In the genomic region with DNA sequence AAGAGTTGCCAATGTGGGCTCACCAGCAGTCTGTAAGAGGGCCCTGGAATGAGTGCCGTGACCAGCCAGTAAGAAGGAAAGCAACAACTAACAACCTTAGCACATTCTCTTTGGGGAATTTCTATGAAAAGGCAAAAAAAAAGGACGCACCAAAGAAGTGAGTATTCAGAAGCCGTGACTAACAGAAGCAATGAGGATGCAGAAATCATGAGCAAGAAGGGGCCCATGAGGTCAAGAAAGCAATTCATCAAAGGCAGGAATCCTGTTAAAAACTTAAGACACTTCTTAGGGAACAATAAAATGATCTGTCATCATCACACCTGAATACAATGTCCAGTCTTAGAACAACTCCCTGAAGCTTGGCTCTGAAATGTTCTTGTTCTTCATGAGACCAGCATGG, we compare ENCODE assay signal across 24 cellular contexts.
A peak's percentile ranks its signal among the peaks of the same experiment; 100 is the strongest.
DNase-seq lines count a peak whose midpoint lies in the region; ATAC-seq and TF ChIP-seq lines count a peak whose summit lies in the region.
"Had no signal": no experiment of that assay in that cellular context is flagged by ENCODE, and none has a peak within 500 bp of the region (broad histone marks: within the 10 kb centered on the region; RNA-seq: fewer than 3 reads in every experiment).

No MANE protein-coding gene starts in this region.

- H3K27me3 Mint-ChIP-seq in neural crest cell (ENCODE audit: low read depth), result no peaks in the 10 kb centered on the region
- H3K27me3 Mint-ChIP-seq in activated T-helper 1 cell treated with anti-CD3 and anti-CD28 coated beads, Interleukin-12 subunit alpha, Interleukin-12 subunit beta, Interleukin-2, Interleukin-4 antibody, amounts not matched to agents 30 ng/mL and 10 ng/mL and 1 ng/mL, durations not matched to agents 14 hours and 24 hours and 36 hours (ENCODE audit: insufficient read depth), result peaks cover 6% of the 10 kb centered on the region

- peaks cover 11% of the 10 kb centered on the region for H3K4me1 Mint-ChIP-seq in neural crest cell
- peaks cover 5% of the 10 kb centered on the region for H3K4me1 Mint-ChIP-seq in activated T-helper 1 cell treated with anti-CD3 and anti-CD28 coated beads, Interleukin-12 subunit alpha, Interleukin-12 subunit beta, Interleukin-2, Interleukin-4 antibody, amounts not matched to agents 30 ng/mL and 10 ng/mL and 1 ng/mL, durations not matched to agents 14 hours and 24 hours and 36 hours (ENCODE audit: low read depth)

- no peak overlapping the region for H3K4me3 Mint-ChIP-seq in neural crest cell
- H3K4me3 Mint-ChIP-seq in activated T-helper 1 cell treated with anti-CD3 and anti-CD28 coated beads, Interleukin-12 subunit alpha, Interleukin-12 subunit beta, Interleukin-2, Interleukin-4 antibody, amounts not matched to agents 30 ng/mL and 10 ng/mL and 1 ng/mL, durations not matched to agents 14 hours and 24 hours and 36 hours, result no peak overlapping the region
- H3K4me3 Mint-ChIP-seq: CD4-positive, CD25-positive, alpha-beta regulatory T cell had no signal

- intact Hi-C loops in activated T-helper 1 cell treated with anti-CD3 and anti-CD28 coated beads, Interleukin-12 subunit alpha, Interleukin-12 subunit beta, Interleukin-2, Interleukin-4 antibody, amounts not matched to agents 30 ng/mL and 10 ng/mL and 1 ng/mL, durations not matched to agents 14 hours and 24 hours and 36 hours (cut with micrococcal nuclease), result no loop called here

- ATAC-seq in GM19463 (IDR thresholded peaks at IDR 0.05; ENCODE audit: unreplicated experiment), result no peak
- ATAC-seq: HepG2, PC-3 had no signal

- H3K9me3 Mint-ChIP-seq in neural crest cell, result no peaks in the 10 kb centered on the region
- no peaks in the 10 kb centered on the region for H3K9me3 Mint-ChIP-seq in activated T-helper 1 cell treated with anti-CD3 and anti-CD28 coated beads, Interleukin-12 subunit alpha, Interleukin-12 subunit beta, Interleukin-2, Interleukin-4 antibody, amounts not matched to agents 30 ng/mL and 10 ng/mL and 1 ng/mL, durations not matched to agents 14 hours and 24 hours and 36 hours
- H3K9me3 Mint-ChIP-seq: CD4-positive, CD25-positive, alpha-beta regulatory T cell had no signal

- H3K4me3 ChIP-seq in astrocyte of the cerebellum (ENCODE audit: low read depth, low read length), result no peak overlapping the region
- H3K4me3 ChIP-seq: BLaER1, MG63 had no signal

- in situ Hi-C loops in astrocyte of the cerebellum (cut with HindIII; ENCODE audit: low sequenced_read_pairs), result no loop called here

- peak; percentile 13 for DNase-seq in GM03348 (ENCODE audit: low spot score)
- peak; percentile 50 for DNase-seq in M059J (ENCODE audit: low read depth)
- peak; percentile 32 for DNase-seq in astrocyte of the cerebellum (ENCODE audit: low read depth)
- no peak for DNase-seq in neural crest cell (ENCODE audit: low read depth, low spot score)
- no peak for DNase-seq in stimulated activated CD4-positive, alpha-beta T cell treated with anti-CD3 and anti-CD28 coated beads, Interleukin-1b, Interleukin-23, amount 100 ng/mL, for 48 hours
- DNase-seq in activated T-helper 1 cell treated with anti-CD3 and anti-CD28 coated beads, Interleukin-12 subunit alpha, Interleukin-12 subunit beta, Interleukin-2, Interleukin-4 antibody, amounts not matched to agents 30 ng/mL and 10 ng/mL and 1 ng/mL, durations not matched to agents 14 hours and 24 hours and 36 hours (ENCODE audit: low spot score), result no peak
- DNase-seq in putamen (ENCODE audit: low spot score), result no peak
- DNase-seq: CD4-positive, CD25-positive, alpha-beta regulatory T cell; DMS153; KBM-7; MG63; NCI-H1105 treated with DMSO at 0.1 percent for 48 hours; NCI-H146; NCI-H1930; NCI-H2107; NCI-H524 treated with DMSO at 0.1 percent for 48 hours; NCI-H774; NK-92 treated with Interleukin-12 subunit alpha and Interleukin-12 subunit beta, amount 100 ng/mL, for 24 hours; PC-3; Right ventricle myocardium superior; RPMI8226 had no signal

- H3K36me3 Mint-ChIP-seq in neural crest cell (ENCODE audit: low read depth), result peaks cover 27% of the 10 kb centered on the region
- peaks cover 11% of the 10 kb centered on the region for H3K36me3 Mint-ChIP-seq in activated T-helper 1 cell treated with anti-CD3 and anti-CD28 coated beads, Interleukin-12 subunit alpha, Interleukin-12 subunit beta, Interleukin-2, Interleukin-4 antibody, amounts not matched to agents 30 ng/mL and 10 ng/mL and 1 ng/mL, durations not matched to agents 14 hours and 24 hours and 36 hours (ENCODE audit: low read depth)

- H3K27ac Mint-ChIP-seq in neural crest cell (ENCODE audit: unreplicated experiment), result peak overlapping the region; percentile 64
- no peak overlapping the region for H3K27ac Mint-ChIP-seq in activated T-helper 1 cell treated with anti-CD3 and anti-CD28 coated beads, Interleukin-12 subunit alpha, Interleukin-12 subunit beta, Interleukin-2, Interleukin-4 antibody, amounts not matched to agents 30 ng/mL and 10 ng/mL and 1 ng/mL, durations not matched to agents 14 hours and 24 hours and 36 hours
- H3K27ac Mint-ChIP-seq: CD4-positive, CD25-positive, alpha-beta regulatory T cell had no signal

- TF ChIP-seq CTCF in astrocyte of the cerebellum (IDR thresholded peaks at IDR 0.05; ENCODE audit: low read depth, low read length, missing control alignments) (no peak), neural crest cell (conservative IDR thresholded peaks at IDR 0.05) (no peak)

Comparison
In these comparisons a context has a peak if more than half of its experiments do, and no peak if none do; other contexts are left out.
1. DNase-seq: peak in GM03348 (single experiment), M059J (single experiment) and astrocyte of the cerebellum (single experiment); none in neural crest cell (single experiment), stimulated activated CD4-positive, alpha-beta T cell treated with anti-CD3 and anti-CD28 coated beads, Interleukin-1b, Interleukin-23, amount 100 ng/mL, for 48 hours (single experiment), activated T-helper 1 cell treated with anti-CD3 and anti-CD28 coated beads, Interleukin-12 subunit alpha, Interleukin-12 subunit beta, Interleukin-2, Interleukin-4 antibody, amounts not matched to agents 30 ng/mL and 10 ng/mL and 1 ng/mL, durations not matched to agents 14 hours and 24 hours and 36 hours (single experiment) and putamen (single experiment).